In the genomic region with DNA sequence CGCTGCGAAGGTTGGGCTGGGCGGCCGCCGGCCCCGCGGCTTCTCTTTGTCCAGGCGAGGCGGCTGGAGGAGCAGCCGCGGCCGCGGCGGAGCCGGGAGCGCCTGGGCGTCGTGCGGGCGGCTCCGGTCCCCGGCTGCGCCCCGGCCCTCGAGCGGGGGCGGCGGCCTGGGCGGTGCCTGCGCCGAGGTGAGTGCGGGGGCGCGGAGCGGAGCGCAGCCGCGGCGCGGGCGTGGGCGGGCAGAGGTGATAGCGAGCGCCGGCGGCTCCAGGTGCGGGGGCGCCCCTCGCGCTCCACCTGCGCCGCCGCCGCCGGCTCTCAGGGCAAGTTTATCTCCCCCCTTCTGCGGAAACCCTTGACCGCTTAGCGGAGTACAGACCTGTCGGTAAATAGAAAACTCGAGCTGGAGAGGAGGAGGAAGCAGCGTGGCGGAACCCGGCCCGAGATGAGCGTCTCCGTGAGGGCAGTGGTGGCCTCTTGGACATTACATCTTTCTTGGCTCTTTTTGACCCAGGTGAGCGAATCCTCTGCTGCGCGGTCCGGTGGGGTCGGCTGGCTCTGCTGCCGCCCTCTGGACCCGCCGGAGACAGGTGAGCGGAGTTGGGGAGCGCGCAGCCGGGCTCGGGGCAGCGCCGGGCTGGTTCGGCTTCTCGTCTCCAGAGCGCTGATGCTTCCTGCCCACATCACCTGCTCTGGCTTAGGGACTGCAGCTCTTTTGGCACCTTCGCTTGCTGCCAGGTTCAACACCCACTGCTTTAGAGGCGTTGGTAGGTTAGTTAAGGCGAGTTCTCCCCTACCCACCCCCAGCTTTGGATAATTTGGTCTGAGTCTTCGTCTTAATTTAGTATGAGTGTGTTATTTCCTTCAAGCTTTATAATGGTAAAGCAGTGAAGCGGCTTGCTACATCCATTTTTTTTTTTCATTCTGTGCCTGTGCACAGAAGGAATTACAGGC, we compare ENCODE assay signal across 8 cellular contexts. TPM values are rescaled to one million over a fixed set of nuclear protein-coding genes. Genes with fewer than 3 reads are reported as not detected.
DNase-seq lines count a peak whose midpoint lies in the region; ATAC-seq and TF ChIP-seq lines count a peak whose summit lies in the region.

A gene (plus strand): TSS at position 241 of the 953 bp plus-strand sequence.

- H3K4me3 ChIP-seq in epithelial cell of esophagus (ENCODE audit: low read length) = peak within 1 kb of the TSS; percentile 29

- intact Hi-C loops in natural killer cell (cut with micrococcal nuclease) = no loop called here

- CTCF ChIA-PET in GM10248 (lab: Yijun Ruan, JAX) = interaction anchor here (0.9 to 2.1 kb wide), 6 partner anchors 23 to 653 kb away, joined by 3 to 7 read pairs (median 3); no protein-coding TSS in a partner anchor

- H3K27me3 Mint-ChIP-seq in natural killer cell (ENCODE audit: low read depth in 2 of 2) = peaks cover 35 to 55% of the 10 kb centered on the region in 2 donors

- DNase-seq in GM10248 (ENCODE audit: extremely low spot score) (peak; percentile 41), epithelial cell of esophagus (ENCODE audit: low read depth) (peak; percentile 18), natural killer cell (no peak), COR-L47 (lab: John Stamatoyannopoulos, UW) (no peak), NCI-H774 (lab: John Stamatoyannopoulos, UW) (no peak)
- DNase-seq in activated CD4-positive, alpha-beta T cell treated with anti-CD3 and anti-CD28 coated beads for 4 hours = peak; percentile 44 to 69

- ATAC-seq in HG02852 (IDR thresholded peaks at IDR 0.05; ENCODE audit: unreplicated experiment) = peak; percentile 53
- ATAC-seq in natural killer cell = no peak
- ATAC-seq in HG03565 (IDR thresholded peaks at IDR 0.05; ENCODE audit: unreplicated experiment) = no peak

- TF ChIP-seq CTCF in GM10248 (IDR thresholded peaks at IDR 0.05; ENCODE audit: control extremely low read depth, extremely low read depth, low read depth, missing control alignments) (no peak), epithelial cell of esophagus (IDR thresholded peaks at IDR 0.05; ENCODE audit: insufficient read depth, low read depth, low read length, missing control alignments) (no peak), natural killer cell (IDR thresholded peaks at IDR 0.05) (no peak)

- no peaks in the 10 kb centered on the region for H3K4me1 Mint-ChIP-seq in natural killer cell

- peaks cover 0 to 5% of the 10 kb centered on the region in 2 donors for H3K9me3 Mint-ChIP-seq in natural killer cell

- peaks cover 10% of the 10 kb centered on the region for H3K36me3 Mint-ChIP-seq in natural killer cell

- peak within 1 kb of the TSS; percentile 60 for H3K4me3 Mint-ChIP-seq in natural killer cell

- no peak within 1 kb of the TSS for H3K27ac Mint-ChIP-seq in natural killer cell

- POLR2A ChIA-PET in GM10248 (lab: Yijun Ruan, JAX) = no interaction called here

RNA-seq across cellular contexts. Expression of the gene that starts here (rescaled TPM):
- total RNA-seq in natural killer cell = not detected

Comparison
In these comparisons a context has a peak if more than half of its experiments do, and no peak if none do; other contexts are left out.
1. DNase-seq: peak in GM10248 (single experiment), activated CD4-positive, alpha-beta T cell treated with anti-CD3 and anti-CD28 coated beads for 4 hours (2 of 2) and epithelial cell of esophagus (single experiment); none in natural killer cell (single experiment), COR-L47 (single experiment) and NCI-H774 (single experiment).